In genomic region chr19:21256722-21257121, GRCh38 we compare ENCODE assay signal across 11 cellular contexts.
DNase-seq lines count a peak whose midpoint lies in the region; FAIRE-seq and TF ChIP-seq lines count a peak whose summit lies in the region.
"Had no signal": no experiment of that assay in that cellular context is flagged by ENCODE, and none has a peak within 500 bp of the region (broad histone marks: within the 10 kb centered on the region; RNA-seq: fewer than 3 reads in every experiment).

No MANE protein-coding gene starts in this region.

- no peaks in the 10 kb centered on the region for H3K4me1 Mint-ChIP-seq in activated naive CD8-positive, alpha-beta T cell treated with anti-CD3 and anti-CD28 coated beads for 36 hours
- H3K4me1 Mint-ChIP-seq: activated naive CD8-positive, alpha-beta T cell treated with anti-CD3 and anti-CD28 coated beads, Interleukin-2, amount 50 U/mL, for 24 hours had no signal

- CTCF ChIA-PET in GM10248 (lab: Yijun Ruan, JAX): no interaction called here

- H3K27me3 Mint-ChIP-seq in activated naive CD8-positive, alpha-beta T cell treated with anti-CD3 and anti-CD28 coated beads for 36 hours: no peaks in the 10 kb centered on the region
- H3K27me3 Mint-ChIP-seq: activated naive CD8-positive, alpha-beta T cell treated with anti-CD3 and anti-CD28 coated beads, Interleukin-2, amount 50 U/mL, for 24 hours had no signal

- DNase-seq in HS-5 (ENCODE audit: low read depth): peak; percentile 1
- peak; percentile 22 for DNase-seq in WERI-Rb-1
- no peak for DNase-seq in kidney
- no peak for DNase-seq in NOMO-1 treated with dmso at 0.1 percent for 144 hours (lab: John Stamatoyannopoulos, UW; ENCODE audit: unreplicated experiment)
- DNase-seq in T1000 (lab: John Stamatoyannopoulos, UW): no peak
- DNase-seq in GM10248 (ENCODE audit: extremely low spot score): no peak
- DNase-seq in activated naive CD8-positive, alpha-beta T cell treated with anti-CD3 and anti-CD28 coated beads for 36 hours: no peak
- DNase-seq: activated naive CD8-positive, alpha-beta T cell treated with anti-CD3 and anti-CD28 coated beads, Interleukin-2, amount 50 U/mL, for 24 hours; gastrocnemius medialis; psoas muscle had no signal

- TF ChIP-seq CTCF in C4-2B (conservative IDR thresholded peaks at IDR 0.05) (peak; percentile 43), WERI-Rb-1 (IDR thresholded peaks at IDR 0.05; ENCODE audit: low read depth, low read length) (peak; percentile 64), kidney (IDR thresholded peaks at IDR 0.05; ENCODE audit: borderline replicate concordance, extremely low read depth, insufficient read depth) (peak; percentile 28), GM10248 (IDR thresholded peaks at IDR 0.05; ENCODE audit: control extremely low read depth, extremely low read depth, low read depth, missing control alignments) (no peak)

- H3K4me3 Mint-ChIP-seq in activated naive CD8-positive, alpha-beta T cell treated with anti-CD3 and anti-CD28 coated beads for 36 hours: no peak overlapping the region
- H3K4me3 Mint-ChIP-seq: activated naive CD8-positive, alpha-beta T cell treated with anti-CD3 and anti-CD28 coated beads, Interleukin-2, amount 50 U/mL, for 24 hours had no signal

- no peaks in the 10 kb centered on the region for H3K36me3 Mint-ChIP-seq in activated naive CD8-positive, alpha-beta T cell treated with anti-CD3 and anti-CD28 coated beads for 36 hours

- H3K27me3 ChIP-seq in WERI-Rb-1 (ENCODE audit: insufficient read depth, low read depth, severe bottlenecking): no peaks in the 10 kb centered on the region
- H3K27me3 ChIP-seq: gastrocnemius medialis had no signal

- H3K9me3 ChIP-seq in WERI-Rb-1 (ENCODE audit: severe bottlenecking) (peaks cover 7% of the 10 kb centered on the region), kidney (ENCODE audit: control insufficient read depth in 1 of 2, low read length in 2 of 2) (no peaks in the 10 kb centered on the region)
- H3K9me3 ChIP-seq: gastrocnemius medialis, psoas muscle had no signal

- no peaks in the 10 kb centered on the region for H3K36me3 ChIP-seq in WERI-Rb-1
- no peaks in the 10 kb centered on the region for H3K36me3 ChIP-seq in kidney (ENCODE audit: control insufficient read depth in 1 of 2, insufficient read depth in 2 of 2, low read length in 2 of 2)
- H3K36me3 ChIP-seq: gastrocnemius medialis had no signal

- H3K27ac ChIP-seq in C4-2B: no peak overlapping the region
- no peak overlapping the region for H3K27ac ChIP-seq in WERI-Rb-1
- no peak overlapping the region for H3K27ac ChIP-seq in kidney (ENCODE audit: low read depth in 2 of 2, low read length in 2 of 2)
- H3K27ac ChIP-seq: gastrocnemius medialis, psoas muscle had no signal

- H3K4me3 ChIP-seq in WERI-Rb-1 (ENCODE audit: low read depth, low read length) (no peak overlapping the region), kidney (ENCODE audit: low read length in 2 of 2) (no peak overlapping the region)
- H3K4me3 ChIP-seq: gastrocnemius medialis, psoas muscle had no signal

- H3K27ac Mint-ChIP-seq in activated naive CD8-positive, alpha-beta T cell treated with anti-CD3 and anti-CD28 coated beads for 36 hours: no peak overlapping the region
- H3K27ac Mint-ChIP-seq: activated naive CD8-positive, alpha-beta T cell treated with anti-CD3 and anti-CD28 coated beads, Interleukin-2, amount 50 U/mL, for 24 hours had no signal

- intact Hi-C loops in kidney (cut with DNase I): no loop called here

- peaks cover 10% of the 10 kb centered on the region for H3K9me3 Mint-ChIP-seq in activated naive CD8-positive, alpha-beta T cell treated with anti-CD3 and anti-CD28 coated beads for 36 hours

- H3K9ac ChIP-seq in kidney (ENCODE audit: low read length in 2 of 2): no peak overlapping the region

- no peaks in the 10 kb centered on the region for H3K4me1 ChIP-seq in kidney (ENCODE audit: control insufficient read depth in 1 of 2, insufficient read depth in 1 of 2, low read depth in 1 of 2, low read length in 2 of 2)
- H3K4me1 ChIP-seq: gastrocnemius medialis, psoas muscle had no signal

- POLR2A ChIA-PET in GM10248 (lab: Yijun Ruan, JAX): no interaction called here

- FAIRE-seq in kidney (lab: Jason Lieb, UNC): no peak

Comparison
In these comparisons a context has a peak if more than half of its experiments do, and no peak if none do; other contexts are left out.
1. DNase-seq: peak in HS-5 (single experiment) and WERI-Rb-1 (single experiment); none in kidney (single experiment), NOMO-1 treated with dmso at 0.1 percent for 144 hours (single experiment), T1000 (single experiment), GM10248 (single experiment) and activated naive CD8-positive, alpha-beta T cell treated with anti-CD3 and anti-CD28 coated beads for 36 hours (single experiment).